Comparison of ENCODE assay signal across 17 cellular contexts in genomic region chr3:105145516-105145915, GRCh38.
DNase-seq lines count a peak whose midpoint lies in the region; ATAC-seq, FAIRE-seq and TF ChIP-seq lines count a peak whose summit lies in the region.
"Had no signal": no experiment of that assay in that cellular context is flagged by ENCODE, and none has a peak within 500 bp of the region (broad histone marks: within the 10 kb centered on the region; RNA-seq: fewer than 3 reads in every experiment).

No MANE protein-coding gene starts in this region.

- no peak overlapping the region for H3K27ac Mint-ChIP-seq in neural progenitor cell
- no peak overlapping the region for H3K27ac Mint-ChIP-seq in activated CD4-positive, alpha-beta memory T cell treated with anti-CD3 and anti-CD28 coated beads for 36 hours
- H3K27ac Mint-ChIP-seq: B cell; CD4-positive, CD25-positive, alpha-beta regulatory T cell; H9 had no signal

- DNase-seq in NCI-H82 (lab: John Stamatoyannopoulos, UW) (peak; percentile 18), NCI-H82 treated with DMSO at 0.1 percent for 48 hours (lab: John Stamatoyannopoulos, UW; ENCODE audit: unreplicated experiment) (no peak), SK-MEL-5 (ENCODE audit: low read depth, low spot score) (peak; percentile 33), neural progenitor cell (ENCODE audit: low spot score) (no peak), GM12892 (ENCODE audit: insufficient read length) (no peak)
- no peak for DNase-seq in activated CD4-positive, alpha-beta memory T cell treated with anti-CD3 and anti-CD28 coated beads for 36 hours
- DNase-seq: Caco-2; CD4-positive, CD25-positive, alpha-beta regulatory T cell; H9 had no signal

- no peak for ATAC-seq in GM18520 (IDR thresholded peaks at IDR 0.05; ENCODE audit: unreplicated experiment)
- ATAC-seq: HepG2 had no signal

- H3K9me3 ChIP-seq in neural progenitor cell (ENCODE audit: low read depth) = no peaks in the 10 kb centered on the region
- H3K9me3 ChIP-seq: Caco-2 had no signal

- no peaks in the 10 kb centered on the region for H4K20me1 ChIP-seq in neural progenitor cell (ENCODE audit: low read depth)

- H3K4me1 ChIP-seq in neural progenitor cell = no peaks in the 10 kb centered on the region
- H3K4me1 ChIP-seq: Caco-2 had no signal

- H3K4me1 Mint-ChIP-seq in neural progenitor cell = peaks cover 7% of the 10 kb centered on the region
- H3K4me1 Mint-ChIP-seq in activated CD4-positive, alpha-beta memory T cell treated with anti-CD3 and anti-CD28 coated beads for 36 hours (ENCODE audit: low read depth) = no peaks in the 10 kb centered on the region
- H3K4me1 Mint-ChIP-seq: CD4-positive, CD25-positive, alpha-beta regulatory T cell; H9 had no signal

- no peak overlapping the region for H3K4me3 ChIP-seq in neural progenitor cell

- no peaks in the 10 kb centered on the region for H3K27me3 Mint-ChIP-seq in neural progenitor cell (ENCODE audit: insufficient read depth, low read depth)
- peaks cover 5% of the 10 kb centered on the region for H3K27me3 Mint-ChIP-seq in activated CD4-positive, alpha-beta memory T cell treated with anti-CD3 and anti-CD28 coated beads for 36 hours
- H3K27me3 Mint-ChIP-seq: B cell, IgD-negative memory B cell had no signal

- H3K36me3 Mint-ChIP-seq in neural progenitor cell = peaks cover 2% of the 10 kb centered on the region
- H3K36me3 Mint-ChIP-seq in activated CD4-positive, alpha-beta memory T cell treated with anti-CD3 and anti-CD28 coated beads for 36 hours = no peaks in the 10 kb centered on the region
- H3K36me3 Mint-ChIP-seq: CD4-positive, CD25-positive, alpha-beta regulatory T cell; IgD-negative memory B cell had no signal

- peak overlapping the region; percentile 54 for H2AFZ ChIP-seq in neural progenitor cell (replicated peaks)

- POLR2A ChIA-PET in activated CD4-positive, alpha-beta memory T cell treated with anti-CD3 and anti-CD28 coated beads for 36 hours (lab: Charles Lee) = no interaction called here

- no peak overlapping the region for H3K4me3 Mint-ChIP-seq in neural progenitor cell
- H3K4me3 Mint-ChIP-seq in activated CD4-positive, alpha-beta memory T cell treated with anti-CD3 and anti-CD28 coated beads for 36 hours = no peak overlapping the region
- H3K4me3 Mint-ChIP-seq: B cell; CD4-positive, CD25-positive, alpha-beta regulatory T cell; H9; IgD-negative memory B cell had no signal

- peaks cover 12% of the 10 kb centered on the region for H3K9me3 Mint-ChIP-seq in neural progenitor cell
- no peaks in the 10 kb centered on the region for H3K9me3 Mint-ChIP-seq in activated CD4-positive, alpha-beta memory T cell treated with anti-CD3 and anti-CD28 coated beads for 36 hours

- in situ Hi-C loops in SK-MEL-5 (cut with HindIII; ENCODE audit: low pct_unique_long_range_greater_than_20kb, low sequenced_read_pairs) = no loop called here

- no peak for TF ChIP-seq POLR2A in GM12892 (IDR thresholded peaks at IDR 0.05; ENCODE audit: low read depth, low read length)

- H3K27ac ChIP-seq in neural progenitor cell = no peak overlapping the region

- no peak overlapping the region for H3K4me2 ChIP-seq in neural progenitor cell

- H3K79me2 ChIP-seq in neural progenitor cell (ENCODE audit: low read depth) = no peaks in the 10 kb centered on the region

- no peak for FAIRE-seq in GM12892 (lab: Jason Lieb, UNC)
- FAIRE-seq: D721Med, G401.6, GM19239, H1, HepG2 had no signal

- intact Hi-C loops in activated CD4-positive, alpha-beta memory T cell treated with anti-CD3 and anti-CD28 coated beads for 36 hours (cut with micrococcal nuclease) = no loop called here

- H3K27me3 ChIP-seq in neural progenitor cell = no peaks in the 10 kb centered on the region

- TF ChIP-seq CTCF in neural progenitor cell (IDR thresholded peaks at IDR 0.05) = no peak

- no peaks in the 10 kb centered on the region for H3K36me3 ChIP-seq in neural progenitor cell

- no peak overlapping the region for H3K9ac ChIP-seq in neural progenitor cell

- CTCF ChIA-PET in activated CD4-positive, alpha-beta memory T cell treated with anti-CD3 and anti-CD28 coated beads for 36 hours (lab: Charles Lee) = no interaction called here

- no peaks in the 10 kb centered on the region for H3F3A ChIP-seq in neural progenitor cell (ENCODE audit: low read depth)

Comparison
In these comparisons a context has a peak if more than half of its experiments do, and no peak if none do; other contexts are left out.
1. DNase-seq: peak in NCI-H82 (single experiment) and SK-MEL-5 (single experiment); none in NCI-H82 treated with DMSO at 0.1 percent for 48 hours (single experiment), neural progenitor cell (single experiment), GM12892 (single experiment) and activated CD4-positive, alpha-beta memory T cell treated with anti-CD3 and anti-CD28 coated beads for 36 hours (single experiment).